In the genomic region with DNA sequence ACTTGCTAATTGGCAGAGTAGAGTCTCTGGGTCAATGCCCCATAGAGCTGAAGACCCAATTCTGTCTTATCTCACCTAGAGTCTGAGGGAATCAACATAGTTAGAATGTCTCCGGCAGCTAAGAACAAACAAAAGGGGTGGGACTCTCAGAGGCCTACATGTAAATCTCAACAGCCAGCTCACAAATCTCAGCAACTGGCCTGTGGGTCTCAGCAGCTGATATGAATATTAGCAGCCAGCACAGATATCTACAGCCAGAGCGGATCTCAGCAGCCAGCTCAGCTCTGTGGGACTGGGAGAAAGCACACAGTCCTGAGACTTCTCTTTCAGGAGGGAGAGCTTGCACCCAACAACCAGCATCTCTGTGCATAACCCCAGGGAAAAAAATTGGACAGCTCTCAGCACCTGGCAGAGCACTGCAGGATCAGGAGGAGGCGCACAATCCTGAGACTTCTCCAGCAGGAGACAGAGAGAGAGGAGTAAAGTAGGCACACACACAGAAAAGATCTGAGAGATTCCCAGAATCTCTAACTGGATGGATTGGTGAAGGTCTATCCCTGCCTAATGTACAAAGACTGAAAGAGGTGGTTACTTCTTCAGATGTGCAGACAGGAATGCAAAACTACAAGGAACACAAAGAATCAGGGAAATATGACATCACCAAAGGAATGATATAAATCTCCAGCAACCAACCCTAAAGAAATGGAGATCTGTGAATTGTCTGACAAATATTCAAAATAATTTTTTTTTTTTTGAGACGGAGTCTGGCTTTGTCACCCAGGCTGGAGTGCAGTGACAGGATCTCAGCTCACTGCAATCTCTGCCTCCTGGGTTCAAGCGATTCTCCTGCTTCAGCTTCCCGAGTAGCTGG, we compare ENCODE assay signal across 1 cellular context.
TF ChIP-seq lines count a peak whose summit lies in the region.

No MANE protein-coding gene starts in this region.

TF ChIP-seq in GM23338, 12 proteins besides CTCF, POLR2A, EP300 and RAD21 (continued from another document):
- TF ChIP-seq, protein P1, sequence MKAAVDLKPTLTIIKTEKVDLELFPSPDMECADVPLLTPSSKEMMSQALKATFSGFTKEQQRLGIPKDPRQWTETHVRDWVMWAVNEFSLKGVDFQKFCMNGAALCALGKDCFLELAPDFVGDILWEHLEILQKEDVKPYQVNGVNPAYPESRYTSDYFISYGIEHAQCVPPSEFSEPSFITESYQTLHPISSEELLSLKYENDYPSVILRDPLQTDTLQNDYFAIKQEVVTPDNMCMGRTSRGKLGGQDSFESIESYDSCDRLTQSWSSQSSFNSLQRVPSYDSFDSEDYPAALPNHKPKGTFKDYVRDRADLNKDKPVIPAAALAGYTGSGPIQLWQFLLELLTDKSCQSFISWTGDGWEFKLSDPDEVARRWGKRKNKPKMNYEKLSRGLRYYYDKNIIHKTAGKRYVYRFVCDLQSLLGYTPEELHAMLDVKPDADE (IDR thresholded peaks at IDR 0.05) = no peak
- TF ChIP-seq STAT1 (IDR thresholded peaks at IDR 0.05; ENCODE audit: unreplicated experiment) (no peak), JUNB (IDR thresholded peaks at IDR 0.05; ENCODE audit: unreplicated experiment) (no peak), ZNF331 (CRISPR knock-in tag; IDR thresholded peaks at IDR 0.05; ENCODE audit: low read depth) (no peak), NANOG (IDR thresholded peaks at IDR 0.05; ENCODE audit: borderline replicate concordance) (no peak), ZNF114 (CRISPR knock-in tag; IDR thresholded peaks at IDR 0.05) (no peak), CREB1 (CRISPR knock-in tag; IDR thresholded peaks at IDR 0.05; ENCODE audit: low read depth) (no peak), POLR2AphosphoS5 (IDR thresholded peaks at IDR 0.05; ENCODE audit: low read depth) (no peak)
- TF ChIP-seq, protein P2, sequence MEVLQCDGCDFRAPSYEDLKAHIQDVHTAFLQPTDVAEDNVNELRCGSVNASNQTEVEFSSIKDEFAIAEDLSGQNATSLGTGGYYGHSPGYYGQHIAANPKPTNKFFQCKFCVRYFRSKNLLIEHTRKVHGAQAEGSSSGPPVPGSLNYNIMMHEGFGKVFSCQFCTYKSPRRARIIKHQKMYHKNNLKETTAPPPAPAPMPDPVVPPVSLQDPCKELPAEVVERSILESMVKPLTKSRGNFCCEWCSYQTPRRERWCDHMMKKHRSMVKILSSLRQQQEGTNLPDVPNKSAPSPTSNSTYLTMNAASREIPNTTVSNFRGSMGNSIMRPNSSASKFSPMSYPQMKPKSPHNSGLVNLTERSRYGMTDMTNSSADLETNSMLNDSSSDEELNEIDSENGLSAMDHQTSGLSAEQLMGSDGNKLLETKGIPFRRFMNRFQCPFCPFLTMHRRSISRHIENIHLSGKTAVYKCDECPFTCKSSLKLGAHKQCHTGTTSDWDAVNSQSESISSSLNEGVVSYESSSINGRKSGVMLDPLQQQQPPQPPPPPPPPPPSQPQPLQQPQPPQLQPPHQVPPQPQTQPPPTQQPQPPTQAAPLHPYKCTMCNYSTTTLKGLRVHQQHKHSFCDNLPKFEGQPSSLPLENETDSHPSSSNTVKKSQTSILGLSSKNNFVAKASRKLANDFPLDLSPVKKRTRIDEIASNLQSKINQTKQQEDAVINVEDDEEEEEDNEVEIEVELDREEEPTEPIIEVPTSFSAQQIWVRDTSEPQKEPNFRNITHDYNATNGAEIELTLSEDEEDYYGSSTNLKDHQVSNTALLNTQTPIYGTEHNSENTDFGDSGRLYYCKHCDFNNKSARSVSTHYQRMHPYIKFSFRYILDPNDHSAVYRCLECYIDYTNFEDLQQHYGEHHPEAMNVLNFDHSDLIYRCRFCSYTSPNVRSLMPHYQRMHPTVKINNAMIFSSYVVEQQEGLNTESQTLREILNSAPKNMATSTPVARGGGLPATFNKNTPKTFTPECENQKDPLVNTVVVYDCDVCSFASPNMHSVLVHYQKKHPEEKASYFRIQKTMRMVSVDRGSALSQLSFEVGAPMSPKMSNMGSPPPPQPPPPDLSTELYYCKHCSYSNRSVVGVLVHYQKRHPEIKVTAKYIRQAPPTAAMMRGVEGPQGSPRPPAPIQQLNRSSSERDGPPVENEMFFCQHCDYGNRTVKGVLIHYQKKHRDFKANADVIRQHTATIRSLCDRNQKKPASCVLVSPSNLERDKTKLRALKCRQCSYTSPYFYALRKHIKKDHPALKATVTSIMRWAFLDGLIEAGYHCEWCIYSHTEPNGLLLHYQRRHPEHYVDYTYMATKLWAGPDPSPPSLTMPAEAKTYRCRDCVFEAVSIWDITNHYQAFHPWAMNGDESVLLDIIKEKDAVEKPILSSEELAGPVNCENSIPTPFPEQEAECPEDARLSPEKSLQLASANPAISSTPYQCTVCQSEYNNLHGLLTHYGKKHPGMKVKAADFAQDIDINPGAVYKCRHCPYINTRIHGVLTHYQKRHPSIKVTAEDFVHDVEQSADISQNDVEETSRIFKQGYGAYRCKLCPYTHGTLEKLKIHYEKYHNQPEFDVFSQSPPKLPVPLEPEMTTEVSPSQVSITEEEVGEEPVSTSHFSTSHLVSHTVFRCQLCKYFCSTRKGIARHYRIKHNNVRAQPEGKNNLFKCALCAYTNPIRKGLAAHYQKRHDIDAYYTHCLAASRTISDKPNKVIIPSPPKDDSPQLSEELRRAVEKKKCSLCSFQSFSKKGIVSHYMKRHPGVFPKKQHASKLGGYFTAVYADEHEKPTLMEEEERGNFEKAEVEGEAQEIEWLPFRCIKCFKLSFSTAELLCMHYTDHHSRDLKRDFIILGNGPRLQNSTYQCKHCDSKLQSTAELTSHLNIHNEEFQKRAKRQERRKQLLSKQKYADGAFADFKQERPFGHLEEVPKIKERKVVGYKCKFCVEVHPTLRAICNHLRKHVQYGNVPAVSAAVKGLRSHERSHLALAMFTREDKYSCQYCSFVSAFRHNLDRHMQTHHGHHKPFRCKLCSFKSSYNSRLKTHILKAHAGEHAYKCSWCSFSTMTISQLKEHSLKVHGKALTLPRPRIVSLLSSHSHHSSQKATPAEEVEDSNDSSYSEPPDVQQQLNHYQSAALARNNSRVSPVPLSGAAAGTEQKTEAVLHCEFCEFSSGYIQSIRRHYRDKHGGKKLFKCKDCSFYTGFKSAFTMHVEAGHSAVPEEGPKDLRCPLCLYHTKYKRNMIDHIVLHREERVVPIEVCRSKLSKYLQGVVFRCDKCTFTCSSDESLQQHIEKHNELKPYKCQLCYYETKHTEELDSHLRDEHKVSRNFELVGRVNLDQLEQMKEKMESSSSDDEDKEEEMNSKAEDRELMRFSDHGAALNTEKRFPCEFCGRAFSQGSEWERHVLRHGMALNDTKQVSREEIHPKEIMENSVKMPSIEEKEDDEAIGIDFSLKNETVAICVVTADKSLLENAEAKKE (CRISPR knock-in tag; IDR thresholded peaks at IDR 0.05) = no peak
- TF ChIP-seq, protein P3, sequence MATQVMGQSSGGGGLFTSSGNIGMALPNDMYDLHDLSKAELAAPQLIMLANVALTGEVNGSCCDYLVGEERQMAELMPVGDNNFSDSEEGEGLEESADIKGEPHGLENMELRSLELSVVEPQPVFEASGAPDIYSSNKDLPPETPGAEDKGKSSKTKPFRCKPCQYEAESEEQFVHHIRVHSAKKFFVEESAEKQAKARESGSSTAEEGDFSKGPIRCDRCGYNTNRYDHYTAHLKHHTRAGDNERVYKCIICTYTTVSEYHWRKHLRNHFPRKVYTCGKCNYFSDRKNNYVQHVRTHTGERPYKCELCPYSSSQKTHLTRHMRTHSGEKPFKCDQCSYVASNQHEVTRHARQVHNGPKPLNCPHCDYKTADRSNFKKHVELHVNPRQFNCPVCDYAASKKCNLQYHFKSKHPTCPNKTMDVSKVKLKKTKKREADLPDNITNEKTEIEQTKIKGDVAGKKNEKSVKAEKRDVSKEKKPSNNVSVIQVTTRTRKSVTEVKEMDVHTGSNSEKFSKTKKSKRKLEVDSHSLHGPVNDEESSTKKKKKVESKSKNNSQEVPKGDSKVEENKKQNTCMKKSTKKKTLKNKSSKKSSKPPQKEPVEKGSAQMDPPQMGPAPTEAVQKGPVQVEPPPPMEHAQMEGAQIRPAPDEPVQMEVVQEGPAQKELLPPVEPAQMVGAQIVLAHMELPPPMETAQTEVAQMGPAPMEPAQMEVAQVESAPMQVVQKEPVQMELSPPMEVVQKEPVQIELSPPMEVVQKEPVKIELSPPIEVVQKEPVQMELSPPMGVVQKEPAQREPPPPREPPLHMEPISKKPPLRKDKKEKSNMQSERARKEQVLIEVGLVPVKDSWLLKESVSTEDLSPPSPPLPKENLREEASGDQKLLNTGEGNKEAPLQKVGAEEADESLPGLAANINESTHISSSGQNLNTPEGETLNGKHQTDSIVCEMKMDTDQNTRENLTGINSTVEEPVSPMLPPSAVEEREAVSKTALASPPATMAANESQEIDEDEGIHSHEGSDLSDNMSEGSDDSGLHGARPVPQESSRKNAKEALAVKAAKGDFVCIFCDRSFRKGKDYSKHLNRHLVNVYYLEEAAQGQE (IDR thresholded peaks at IDR 0.05; ENCODE audit: unreplicated experiment) = no peak
